Comparison of ENCODE assay signal across 12 cellular contexts in genomic region chr9:130328349-130328801, GRCh38.
A peak's percentile ranks its signal among the peaks of the same experiment; 100 is the strongest.
DNase-seq lines count a peak whose midpoint lies in the region; ATAC-seq and TF ChIP-seq lines count a peak whose summit lies in the region.
"Had no signal": no experiment of that assay in that cellular context is flagged by ENCODE, and none has a peak within 500 bp of the region (broad histone marks: within the 10 kb centered on the region; RNA-seq: fewer than 3 reads in every experiment).

No MANE protein-coding gene starts in this region.

- 69 to 72% methylated on average over 10 to 12 of the region's 15 CpGs for WGBS in mesodermal cell (ENCODE audit: insufficient coverage in 2 of 2), 2 experiments

- no peak overlapping the region for H3K4me3 Mint-ChIP-seq in T-helper 2 cell treated with Interferon-gamma antibody and Interleukin-4, amounts not matched to agents 5 μg/mL and 100 μg/mL, for 36 hours
- H3K4me3 Mint-ChIP-seq: activated T-cell treated with anti-CD3 and anti-CD28 coated beads, Interleukin-2, amount 50 U/mL, for 72 hours; GM23338; neural crest cell had no signal

- H3K4me1 ChIP-seq in duodenal mucosa (ENCODE audit: control insufficient read depth in 1 of 2, insufficient read depth in 2 of 2, low read length in 2 of 2) = peaks cover 7 to 13% of the 10 kb centered on the region in 2 donors
- peaks cover 24% of the 10 kb centered on the region for H3K4me1 ChIP-seq in mesodermal cell (ENCODE audit: control insufficient read depth, insufficient read depth, low read length, poor library complexity, severe bottlenecking)
- H3K4me1 ChIP-seq in tibial artery = peaks cover 0 to 20% (median 10%) of the 10 kb centered on the region in 4 donors
- no peaks in the 10 kb centered on the region for H3K4me1 ChIP-seq in ascending aorta

- no peak for TF ChIP-seq CTCF in tibial artery (IDR thresholded peaks at IDR 0.05)
- no peak for TF ChIP-seq CTCF in ascending aorta (IDR thresholded peaks at IDR 0.05)

- H3K36me3 ChIP-seq in duodenal mucosa (ENCODE audit: control insufficient read depth in 1 of 2, insufficient read depth in 2 of 2, low read length in 2 of 2) (no peaks in the 10 kb centered on the region), mesodermal cell (ENCODE audit: control insufficient read depth, insufficient read depth, low read length) (no peaks in the 10 kb centered on the region), tibial artery (no peaks in the 10 kb centered on the region), ascending aorta (no peaks in the 10 kb centered on the region)

- H3K27ac ChIP-seq in duodenal mucosa (ENCODE audit: low read depth, low read length) (peak overlapping the region; percentile 78), mesodermal cell (ENCODE audit: low read depth, low read length, severe bottlenecking) (peak overlapping the region; percentile 33), tibial artery (peak overlapping the region; percentile 42 to 61), ascending aorta (no peak overlapping the region)

- H3K4me3 ChIP-seq in duodenal mucosa (ENCODE audit: low read depth in 1 of 2, low read length in 2 of 2) (no peak overlapping the region), mesodermal cell (ENCODE audit: extremely low read depth, insufficient read depth, low read length, poor library complexity, severe bottlenecking) (no peak overlapping the region), tibial artery (peak overlapping the region in 1 of 2 donors; percentile 11), ascending aorta (no peak overlapping the region)
- H3K4me3 ChIP-seq: GM23338 had no signal

- H3K9me3 ChIP-seq in duodenal mucosa (ENCODE audit: control insufficient read depth in 1 of 2, low read length in 2 of 2) = no peaks in the 10 kb centered on the region
- no peaks in the 10 kb centered on the region for H3K9me3 ChIP-seq in mesodermal cell (ENCODE audit: control insufficient read depth, low read length)
- H3K9me3 ChIP-seq in tibial artery = no peaks in the 10 kb centered on the region
- no peaks in the 10 kb centered on the region for H3K9me3 ChIP-seq in ascending aorta

- ATAC-seq in GM18873 (IDR thresholded peaks at IDR 0.05; ENCODE audit: low FRiP score, unreplicated experiment) = no peak
- ATAC-seq: activated T-cell treated with anti-CD3 and anti-CD28 coated beads, Interleukin-2, amount 50 U/mL, for 72 hours had no signal

- H3K27ac Mint-ChIP-seq in T-helper 2 cell treated with Interferon-gamma antibody and Interleukin-4, amounts not matched to agents 5 μg/mL and 100 μg/mL, for 36 hours = no peak overlapping the region
- H3K27ac Mint-ChIP-seq: activated T-cell treated with anti-CD3 and anti-CD28 coated beads, Interleukin-2, amount 50 U/mL, for 72 hours; GM23338 had no signal

- H3K4me1 Mint-ChIP-seq in T-helper 2 cell treated with Interferon-gamma antibody and Interleukin-4, amounts not matched to agents 5 μg/mL and 100 μg/mL, for 36 hours (ENCODE audit: low read depth) = no peaks in the 10 kb centered on the region

- peaks cover 18% of the 10 kb centered on the region for H3K27me3 Mint-ChIP-seq in T-helper 2 cell treated with Interferon-gamma antibody and Interleukin-4, amounts not matched to agents 5 μg/mL and 100 μg/mL, for 36 hours (ENCODE audit: low read depth)

- H3K9ac ChIP-seq in duodenal mucosa (ENCODE audit: low read depth in 1 of 2, low read length in 2 of 2) = no peak overlapping the region

- DNase-seq in LHCN-M2 (ENCODE audit: low read depth) (peak; percentile 23), tibial artery (peak; percentile 83 to 88), ascending aorta (ENCODE audit: low spot score in 2 of 2) (no peak)
- no peak for DNase-seq in T-helper 2 cell treated with Interferon-gamma antibody and Interleukin-4, amounts not matched to agents 5 μg/mL and 100 μg/mL, for 36 hours (ENCODE audit: low spot score)
- DNase-seq: activated T-cell treated with anti-CD3 and anti-CD28 coated beads, Interleukin-2, amount 50 U/mL, for 72 hours; caudate nucleus; head of caudate nucleus had no signal

- H3K27me3 ChIP-seq in duodenal mucosa (ENCODE audit: control insufficient read depth in 1 of 2, insufficient read depth in 2 of 2, low read length in 2 of 2) (peaks cover 18 to 20% of the 10 kb centered on the region in 2 donors), tibial artery (peaks cover 0 to 88% of the 10 kb centered on the region in 2 donors), ascending aorta (peaks cover 9% of the 10 kb centered on the region)

- no peaks in the 10 kb centered on the region for H3K9me3 Mint-ChIP-seq in T-helper 2 cell treated with Interferon-gamma antibody and Interleukin-4, amounts not matched to agents 5 μg/mL and 100 μg/mL, for 36 hours
- H3K9me3 Mint-ChIP-seq: activated T-cell treated with anti-CD3 and anti-CD28 coated beads, Interleukin-2, amount 50 U/mL, for 72 hours; GM23338; neural crest cell had no signal

- intact Hi-C loops in tibial artery (cut with DNase I; ENCODE audit: low total_unique reads) = no loop called here
- intact Hi-C loops in ascending aorta (cut with DNase I) = no loop called here

- H3K36me3 Mint-ChIP-seq in T-helper 2 cell treated with Interferon-gamma antibody and Interleukin-4, amounts not matched to agents 5 μg/mL and 100 μg/mL, for 36 hours (ENCODE audit: low read depth) = no peaks in the 10 kb centered on the region

Comparison
In these comparisons a context has a peak if more than half of its experiments do, and no peak if none do; other contexts are left out.
1. DNase-seq: peak in LHCN-M2 (single experiment) and tibial artery (2 of 2); none in ascending aorta (0 of 2) and T-helper 2 cell treated with Interferon-gamma antibody and Interleukin-4, amounts not matched to agents 5 μg/mL and 100 μg/mL, for 36 hours (single experiment).
2. H3K27ac ChIP-seq: peak in duodenal mucosa (single experiment), mesodermal cell (single experiment) and tibial artery (2 of 2); none in ascending aorta (0 of 2).